Comparison of ENCODE assay signal across 1 cellular context in genomic region chr11:122333476-122333875, GRCh38.
TF ChIP-seq lines count a peak whose summit lies in the region.

No MANE protein-coding gene starts in this region.

TF ChIP-seq in IMR-90, 13 proteins besides CTCF, POLR2A, EP300 and RAD21 (continued from another document):
- TF ChIP-seq ELK1 (IDR thresholded peaks at IDR 0.05; ENCODE audit: borderline replicate concordance, low read depth, low read length): no peak
- TF ChIP-seq USF2 (IDR thresholded peaks at IDR 0.05; ENCODE audit: low read depth, low read length): no peak
